ENCODE assay signal across 1 cellular context in the genomic region with DNA sequence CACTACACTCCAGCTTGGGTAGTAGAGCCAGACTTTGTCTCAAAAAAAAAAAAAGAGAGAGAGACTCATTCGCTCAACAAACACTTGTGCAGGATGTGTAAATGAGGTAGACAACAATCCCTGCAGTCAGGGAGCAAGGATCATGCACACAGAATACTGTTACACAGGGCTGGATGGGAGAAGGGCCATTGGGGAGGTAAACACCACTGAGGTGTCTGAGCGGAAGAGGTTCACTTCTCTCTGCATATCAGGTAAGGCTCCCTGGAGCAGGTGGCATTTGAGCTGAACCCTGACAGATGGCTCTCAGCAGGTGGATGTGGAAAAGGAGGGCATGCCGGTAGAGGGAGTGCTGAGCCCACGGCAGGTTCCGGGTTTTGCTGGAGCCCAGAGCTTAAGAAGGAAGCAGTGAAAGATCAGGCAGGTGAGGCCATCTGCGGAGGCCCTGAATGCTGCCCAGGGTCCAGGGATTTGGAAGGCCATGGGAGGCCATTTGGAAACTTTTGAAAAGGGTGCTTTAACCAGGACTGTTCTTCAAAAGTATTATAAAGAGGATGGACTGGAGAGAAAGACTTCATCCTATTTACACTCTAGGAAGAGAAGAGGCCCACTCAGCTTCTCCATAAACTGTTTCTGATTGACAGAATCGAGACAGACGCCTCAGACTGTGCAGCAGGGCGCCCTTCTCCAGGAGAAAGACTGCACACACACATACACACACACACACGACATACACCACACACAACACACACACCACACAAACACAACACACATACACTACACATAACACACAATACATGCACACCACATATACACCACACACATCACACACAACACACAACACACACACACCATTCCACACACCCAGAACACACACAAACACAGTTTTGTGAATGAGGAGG.
TF ChIP-seq lines count a peak whose summit lies in the region.

No MANE protein-coding gene starts in this region.

TF ChIP-seq in GM23338, 12 proteins besides CTCF, POLR2A, EP300 and RAD21 (continued from another document):
- TF ChIP-seq POLR2AphosphoS5 (IDR thresholded peaks at IDR 0.05; ENCODE audit: low read depth), result no peak
- TF ChIP-seq NANOG (IDR thresholded peaks at IDR 0.05; ENCODE audit: borderline replicate concordance), result no peak
- TF ChIP-seq STAT1 (IDR thresholded peaks at IDR 0.05; ENCODE audit: unreplicated experiment), result no peak
- no peak for TF ChIP-seq CREB1 (CRISPR knock-in tag; IDR thresholded peaks at IDR 0.05; ENCODE audit: low read depth)
TF ChIP-seq in GM23338: peak in this region for 2.
